In genomic region chr18:44569391-44570055, GRCh38 we compare ENCODE assay signal across 16 cellular contexts.
A peak's percentile ranks its signal among the peaks of the same experiment; 100 is the strongest.
DNase-seq lines count a peak whose midpoint lies in the region; FAIRE-seq and TF ChIP-seq lines count a peak whose summit lies in the region.
"Had no signal": no experiment of that assay in that cellular context is flagged by ENCODE, and none has a peak within 500 bp of the region (broad histone marks: within the 10 kb centered on the region; RNA-seq: fewer than 3 reads in every experiment).

No MANE protein-coding gene starts in this region.

- no peaks in the 10 kb centered on the region for H3K9me1 ChIP-seq in keratinocyte (ENCODE audit: control insufficient read depth, extremely low read depth, insufficient read depth, low read length)

- no peak for TF ChIP-seq CTCF in mammary epithelial cell (conservative IDR thresholded peaks at IDR 0.05 in 1 of 2, IDR thresholded peaks at IDR 0.05 in 1 of 2; ENCODE audit: extremely low read depth in 1 of 2, insufficient read depth in 1 of 2, low read depth in 1 of 2, low read length in 2 of 2)
- no peak for TF ChIP-seq CTCF in MCF 10A (IDR thresholded peaks at IDR 0.05; ENCODE audit: unreplicated experiment)
- no peak for TF ChIP-seq CTCF in keratinocyte (optimal IDR thresholded peaks at IDR 0.05 in 1 of 3, IDR thresholded peaks at IDR 0.05 in 1 of 3, conservative IDR thresholded peaks at IDR 0.05 in 1 of 3; ENCODE audit: extremely low read depth in 1 of 3, insufficient read depth in 2 of 3, low read length in 3 of 3)
- TF ChIP-seq CTCF in GM10266 (IDR thresholded peaks at IDR 0.05; ENCODE audit: control insufficient read depth, insufficient read depth, low read depth, missing control alignments), result no peak

- no peak overlapping the region for H2AFZ ChIP-seq in mammary epithelial cell (ENCODE audit: low read depth, low read length)
- no peak overlapping the region for H2AFZ ChIP-seq in keratinocyte (ENCODE audit: control insufficient read depth, low read length)

- WGBS in mammary epithelial cell (ENCODE audit: low coverage, missing lambda C conversion rate), result 100% methylated on average over 1 of the region's 1 CpG

- no peak overlapping the region for H3K27ac Mint-ChIP-seq in MCF 10A (ENCODE audit: low read depth, unreplicated experiment)
- H3K27ac Mint-ChIP-seq: CD14-positive monocyte; CD8-positive, alpha-beta T cell had no signal

- H3K27me3 ChIP-seq in mammary epithelial cell (ENCODE audit: insufficient read depth, low read length) (no peaks in the 10 kb centered on the region), keratinocyte (ENCODE audit: control insufficient read depth, extremely low read depth, insufficient read depth, low read length) (no peaks in the 10 kb centered on the region)

- H3K27ac ChIP-seq in mammary epithelial cell (ENCODE audit: insufficient read depth, low read depth, low read length) (no peak overlapping the region), keratinocyte (ENCODE audit: control insufficient read depth, insufficient read depth, low read length) (no peak overlapping the region)
- H3K27ac ChIP-seq: 22Rv1 had no signal

- in situ Hi-C loops in mammary epithelial cell (cut with MboI; ENCODE audit: low sequenced_read_pairs in 2 of 2), result no loop called here

- intact Hi-C loops in mammary epithelial cell (cut with micrococcal nuclease) (loop anchor here (2.0 to 5.0 kb wide), 3 partner anchors 15 to 437 kb away; no protein-coding TSS in a partner anchor), MCF 10A (cut with micrococcal nuclease) (loop anchor here (2.0 kb wide), 1 partner anchor 19 kb away; no protein-coding TSS in a partner anchor)

- H3K9ac ChIP-seq in mammary epithelial cell (ENCODE audit: insufficient read depth, low read length) (no peak overlapping the region), keratinocyte (ENCODE audit: control insufficient read depth, extremely low read depth, insufficient read depth, low read length) (no peak overlapping the region)

- no peak overlapping the region for H3K4me3 Mint-ChIP-seq in MCF 10A (ENCODE audit: unreplicated experiment)
- H3K4me3 Mint-ChIP-seq: CD14-positive monocyte; CD8-positive, alpha-beta T cell had no signal

- no peak for DNase-seq in mammary epithelial cell
- no peak for DNase-seq in MCF 10A (ENCODE audit: unreplicated experiment)
- peak; percentile 28 for DNase-seq in foreskin melanocyte
- no peak for DNase-seq in keratinocyte (ENCODE audit: low read depth, low spot score)
- DNase-seq in HUDEP-2 (lab: John Stamatoyannopoulos, UW; ENCODE audit: unreplicated experiment in 76 of 76), result no peak
- no peak for DNase-seq in GM10266 (ENCODE audit: extremely low spot score)
- no peak for DNase-seq in NCI-H2107 treated with DMSO at 0.1 percent for 48 hours (lab: John Stamatoyannopoulos, UW; ENCODE audit: unreplicated experiment)
- no peak for DNase-seq in occipital lobe (lab: John Stamatoyannopoulos, UW)
- DNase-seq: CD8-positive, alpha-beta T cell; COR-L47; DND-41; GF-D8; H7 had no signal

- BruUV-seq in mammary epithelial cell (replicated peaks; lab: Mats Ljungman, UMichigan) (TSS peak; percentile 93), MCF 10A (replicated peaks; lab: Mats Ljungman, UMichigan) (no TSS peak)

- H3K36me3 Mint-ChIP-seq in MCF 10A (ENCODE audit: insufficient read depth, unreplicated experiment), result no peaks in the 10 kb centered on the region
- H3K36me3 Mint-ChIP-seq: CD14-positive monocyte; CD8-positive, alpha-beta T cell had no signal

- H3K27me3 Mint-ChIP-seq in MCF 10A (ENCODE audit: insufficient read depth, unreplicated experiment), result no peaks in the 10 kb centered on the region

- peak; percentile 53 for FAIRE-seq in keratinocyte (lab: Jason Lieb, UNC)
- FAIRE-seq: HepG2 had no signal

- peaks cover 5% of the 10 kb centered on the region for H3K9me3 Mint-ChIP-seq in MCF 10A (ENCODE audit: unreplicated experiment)
- H3K9me3 Mint-ChIP-seq: CD8-positive, alpha-beta T cell had no signal

- POLR2A ChIA-PET in MCF 10A (lab: Yijun Ruan, JAX), result interaction anchor here (0.7 kb wide), 2 partner anchors 8 to 32 kb away, joined by 5 read pairs; no protein-coding TSS in a partner anchor

- H3K9me3 ChIP-seq in mammary epithelial cell (replicated peaks; ENCODE audit: insufficient read depth, low read length) (no peaks in the 10 kb centered on the region), keratinocyte (ENCODE audit: control insufficient read depth, low read depth, low read length) (no peaks in the 10 kb centered on the region)

- H3K79me2 ChIP-seq in mammary epithelial cell (ENCODE audit: insufficient read depth, low read length), result no peaks in the 10 kb centered on the region
- no peaks in the 10 kb centered on the region for H3K79me2 ChIP-seq in keratinocyte (ENCODE audit: control insufficient read depth, insufficient read depth, low read length)

- peaks cover 33% of the 10 kb centered on the region for H3K4me1 Mint-ChIP-seq in MCF 10A (ENCODE audit: insufficient read depth, unreplicated experiment)

- H3K4me2 ChIP-seq in mammary epithelial cell (ENCODE audit: insufficient read depth, low read depth, low read length) (no peak overlapping the region), keratinocyte (ENCODE audit: control insufficient read depth, extremely low read depth, insufficient read depth, low read depth, low read length) (no peak overlapping the region)

- H4K20me1 ChIP-seq in mammary epithelial cell (ENCODE audit: insufficient read depth, low read length) (no peaks in the 10 kb centered on the region), keratinocyte (ENCODE audit: control insufficient read depth, extremely low read depth, insufficient read depth, low read length) (no peaks in the 10 kb centered on the region)

- dilution Hi-C loops in mammary epithelial cell (cut with HindIII; ENCODE audit: low sequenced_read_pairs), result no loop called here
- dilution Hi-C loops in keratinocyte (cut with MboI; ENCODE audit: extremely low pct_ligation_motif_present, low sequenced_read_pairs), result no loop called here

- H3K4me3 ChIP-seq in mammary epithelial cell (replicated peaks in 1 of 3; ENCODE audit: insufficient read depth in 1 of 3, low read depth in 2 of 3, low read length in 3 of 3) (no peak overlapping the region), keratinocyte (ENCODE audit: control insufficient read depth in 2 of 3, extremely low read depth in 1 of 3, insufficient read depth in 2 of 3, low read depth in 1 of 3, low read length in 3 of 3) (no peak overlapping the region)

- H3K4me1 ChIP-seq in mammary epithelial cell (ENCODE audit: insufficient read depth, low read length) (peaks cover 28% of the 10 kb centered on the region), keratinocyte (ENCODE audit: control insufficient read depth, extremely low read depth, insufficient read depth, low read length) (peaks cover 12% of the 10 kb centered on the region)

- no peaks in the 10 kb centered on the region for H3K36me3 ChIP-seq in mammary epithelial cell (ENCODE audit: insufficient read depth, low read length)
- H3K36me3 ChIP-seq in keratinocyte (ENCODE audit: control insufficient read depth in 2 of 2, extremely low read depth in 1 of 2, insufficient read depth in 2 of 2, low read length in 2 of 2), result no peaks in the 10 kb centered on the region

- CTCF ChIA-PET in mammary epithelial cell (lab: Charles Lee; ENCODE audit: low non-redundant PET) (no interaction called here), MCF 10A (lab: Yijun Ruan, JAX) (interaction anchor here (1.4 kb wide), 1 partner anchor 10 kb away, joined by 8 read pairs; no protein-coding TSS in a partner anchor)
